8 cellular contexts compared by ENCODE assay signal in the genomic region with DNA sequence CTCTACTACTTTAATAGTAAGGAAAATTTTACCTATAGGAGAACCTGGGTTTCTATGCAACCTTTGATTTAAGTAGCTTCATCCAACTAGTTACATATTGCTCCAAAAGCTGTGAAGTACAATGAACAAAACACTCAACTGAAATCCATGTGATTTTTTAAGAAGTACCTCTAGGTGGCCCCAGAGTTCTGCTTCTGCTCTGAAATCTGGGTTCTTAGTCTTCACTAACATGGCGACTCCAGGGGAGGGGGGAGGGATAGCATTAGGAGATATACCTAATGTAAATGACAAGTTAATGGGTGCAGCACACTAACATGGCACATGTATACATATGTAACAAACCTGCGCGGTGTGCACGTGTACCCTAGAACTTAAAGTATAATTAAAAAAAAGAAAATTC.
DNase-seq lines count a peak whose midpoint lies in the region; ATAC-seq and TF ChIP-seq lines count a peak whose summit lies in the region.

No MANE protein-coding gene starts in this region.

- peak; percentile 71 for ATAC-seq in GM19324 (IDR thresholded peaks at IDR 0.05; ENCODE audit: low FRiP score, unreplicated experiment)
- peak; percentile 59 for ATAC-seq in HG03571 (IDR thresholded peaks at IDR 0.05; ENCODE audit: unreplicated experiment)
- no peak for ATAC-seq in RWPE2 (ENCODE audit: low read depth)

- H3K27ac ChIP-seq in RWPE2 (ENCODE audit: poor library complexity, severe bottlenecking), result no peak overlapping the region
- H3K27ac ChIP-seq in iPS DF 6.9 (ENCODE audit: low read length), result no peak overlapping the region

- peak; percentile 27 for TF ChIP-seq CTCF in RWPE2 (IDR thresholded peaks at IDR 0.05; ENCODE audit: poor library complexity, severe bottlenecking)

- no peak overlapping the region for H3K4me3 ChIP-seq in RWPE2 (ENCODE audit: severe bottlenecking)
- no peak overlapping the region for H3K4me3 ChIP-seq in iPS DF 6.9 (ENCODE audit: low read length)

- H3K36me3 ChIP-seq in RWPE2 (ENCODE audit: low read depth), result no peaks in the 10 kb centered on the region
- H3K36me3 ChIP-seq in iPS DF 6.9 (ENCODE audit: control insufficient read depth, insufficient read depth, low read length), result no peaks in the 10 kb centered on the region

- H3K4me1 ChIP-seq in RWPE2 (ENCODE audit: insufficient read depth, poor library complexity, severe bottlenecking) (no peaks in the 10 kb centered on the region), iPS DF 6.9 (ENCODE audit: control insufficient read depth, insufficient read depth, low read length) (no peaks in the 10 kb centered on the region)

- no peaks in the 10 kb centered on the region for H3K27me3 ChIP-seq in RWPE2 (ENCODE audit: insufficient read depth, poor library complexity, severe bottlenecking)
- H3K27me3 ChIP-seq in iPS DF 6.9 (ENCODE audit: control insufficient read depth, insufficient read depth, low read length), result no peaks in the 10 kb centered on the region

- DNase-seq in DMS114 treated with DMSO at 0.1 percent for 48 hours (lab: John Stamatoyannopoulos, UW; ENCODE audit: unreplicated experiment) (peak; percentile 15), RWPE2 (ENCODE audit: low spot score) (no peak), iPS DF 6.9 (ENCODE audit: low read depth, low spot score) (peak; percentile 5), ureter (ENCODE audit: low spot score) (no peak), cerebellar nuclear complex (lab: John Stamatoyannopoulos, UW) (no peak)
- DNase-seq in stimulated activated CD4-positive, alpha-beta T cell treated with anti-CD3 and anti-CD28 coated beads, Interleukin-2, amount 100 ng/mL, for 24 hours, result no peak

- no peaks in the 10 kb centered on the region for H3K9me3 ChIP-seq in RWPE2 (ENCODE audit: severe bottlenecking)
- H3K9me3 ChIP-seq in iPS DF 6.9 (ENCODE audit: control insufficient read depth, insufficient read depth, low read length), result no peaks in the 10 kb centered on the region

- no CpG with 5 or more reads among the region's 4 CpGs for WGBS in iPS DF 6.9 (ENCODE audit: insufficient coverage, insufficient read length)

Comparison
In these comparisons a context has a peak if more than half of its experiments do, and no peak if none do; other contexts are left out.
1. DNase-seq: peak in DMS114 treated with DMSO at 0.1 percent for 48 hours (single experiment) and iPS DF 6.9 (single experiment); none in RWPE2 (single experiment), ureter (single experiment), stimulated activated CD4-positive, alpha-beta T cell treated with anti-CD3 and anti-CD28 coated beads, Interleukin-2, amount 100 ng/mL, for 24 hours (0 of 2) and cerebellar nuclear complex (0 of 2).